In the genomic region with DNA sequence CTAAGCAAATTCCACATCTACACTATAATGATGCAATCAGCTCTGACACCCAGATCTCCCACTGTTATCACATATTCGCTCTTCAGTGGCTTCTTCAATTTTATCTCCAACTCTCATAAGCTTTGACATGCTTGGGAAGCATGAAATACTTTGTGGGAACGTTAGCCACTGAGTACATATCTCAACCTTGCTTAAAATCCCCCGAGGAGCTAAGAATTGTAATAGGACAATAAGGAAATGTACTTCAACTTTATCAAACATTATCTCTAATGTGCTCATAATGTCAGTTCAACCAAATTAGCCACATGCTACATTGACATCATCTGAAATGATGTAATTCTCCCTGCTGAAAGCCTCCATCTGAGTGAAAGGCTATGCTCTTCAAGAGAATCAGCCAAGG, we compare ENCODE assay signal across 28 cellular contexts.
"Had no signal": no experiment of that assay in that cellular context is flagged by ENCODE, and none has a peak within 500 bp of the region (broad histone marks: within the 10 kb centered on the region; RNA-seq: fewer than 3 reads in every experiment).

No MANE protein-coding gene starts in this region.

- H3K27me3 Mint-ChIP-seq: activated CD4-positive, alpha-beta memory T cell treated with anti-CD3 and anti-CD28 coated beads, Interleukin-2, amount 10 ng/mL, durations not matched to agents 7 days and 5 days; activated CD4-positive, alpha-beta T cell treated with anti-CD3 and anti-CD28 coated beads, Interleukin-2, amount 10 ng/mL, durations not matched to agents 7 days and 5 days had no signal

- H3K4me3 ChIP-seq: ascending aorta, Peyer's patch, SJCRH30 had no signal

- H3K9me3 ChIP-seq: ascending aorta, Peyer's patch, SJCRH30 had no signal

- H3K4me3 Mint-ChIP-seq: activated CD4-positive, alpha-beta memory T cell treated with anti-CD3 and anti-CD28 coated beads, Interleukin-2, amount 10 ng/mL, durations not matched to agents 7 days and 5 days; activated CD4-positive, alpha-beta T cell treated with anti-CD3 and anti-CD28 coated beads, Interleukin-2, amount 10 ng/mL, durations not matched to agents 7 days and 5 days had no signal

- H3K4me1 Mint-ChIP-seq: activated CD4-positive, alpha-beta memory T cell treated with anti-CD3 and anti-CD28 coated beads, Interleukin-2, amount 10 ng/mL, durations not matched to agents 7 days and 5 days; activated CD4-positive, alpha-beta T cell treated with anti-CD3 and anti-CD28 coated beads, Interleukin-2, amount 10 ng/mL, durations not matched to agents 7 days and 5 days had no signal

- H3K27ac Mint-ChIP-seq: activated CD4-positive, alpha-beta memory T cell treated with anti-CD3 and anti-CD28 coated beads, Interleukin-2, amount 10 ng/mL, durations not matched to agents 7 days and 5 days; activated CD4-positive, alpha-beta T cell treated with anti-CD3 and anti-CD28 coated beads, Interleukin-2, amount 10 ng/mL, durations not matched to agents 7 days and 5 days; activated T-helper 2 cell treated with anti-CD3 and anti-CD28 coated beads, Interferon-gamma antibody, Interleukin-2, Interleukin-4, amounts not matched to agents 10 μg/mL and 5 μg/mL and 100 μg/mL, durations not matched to agents 14 hours and 24 hours and 36 hours had no signal

- H3K27me3 ChIP-seq: ascending aorta, Peyer's patch, SJCRH30 had no signal

- DNase-seq: activated CD4-positive, alpha-beta memory T cell treated with anti-CD3 and anti-CD28 coated beads, Interleukin-2, amount 10 ng/mL, durations not matched to agents 7 days and 5 days; activated CD4-positive, alpha-beta T cell treated with anti-CD3 and anti-CD28 coated beads, Interleukin-2, amount 10 ng/mL, durations not matched to agents 7 days and 5 days; activated CD4-positive, CD25-positive, alpha-beta regulatory T cell; activated gamma-delta T cell treated with Interleukin-2 at 50 U/mL for 16 hours; activated naive CD4-positive, alpha-beta T cell treated with anti-CD3 and anti-CD28 coated beads, Interleukin-2, amount 50 U/mL, for 16 hours; activated T-cell treated with anti-CD3 and anti-CD28 coated beads for 4 hours; activated T-cell treated with anti-CD3 and anti-CD28 coated beads, Interleukin-2, amount 50 U/mL, for 48 hours; amniotic stem cell; cerebellar nuclear complex; Karpas-422; NCI-H1105 treated with DMSO at 0.1 percent for 48 hours; NCI-H1436 treated with DMSO at 0.1 percent for 48 hours; NCI-H187; NCI-H2081; NCI-H2171; NCI-H2227 treated with DMSO at 0.1 percent for 48 hours; NCI-H510A treated with DMSO at 0.1 percent for 48 hours; NCI-H69; NK-92 treated with Interleukin-12 subunit alpha and Interleukin-12 subunit beta, amount 100 ng/mL, for 24 hours; OCI-M1; Peyer's patch; Right ventricle myocardium superior; SJCRH30; T-helper 2 cell had no signal

- H3K36me3 ChIP-seq: ascending aorta, Peyer's patch, SJCRH30 had no signal

- H3K4me1 ChIP-seq: ascending aorta, Peyer's patch, SJCRH30 had no signal

- H3K27ac ChIP-seq: ascending aorta, Peyer's patch, RWPE1, SJCRH30, VCaP had no signal
